Comparison of ENCODE assay signal across 13 cellular contexts in the genomic region with DNA sequence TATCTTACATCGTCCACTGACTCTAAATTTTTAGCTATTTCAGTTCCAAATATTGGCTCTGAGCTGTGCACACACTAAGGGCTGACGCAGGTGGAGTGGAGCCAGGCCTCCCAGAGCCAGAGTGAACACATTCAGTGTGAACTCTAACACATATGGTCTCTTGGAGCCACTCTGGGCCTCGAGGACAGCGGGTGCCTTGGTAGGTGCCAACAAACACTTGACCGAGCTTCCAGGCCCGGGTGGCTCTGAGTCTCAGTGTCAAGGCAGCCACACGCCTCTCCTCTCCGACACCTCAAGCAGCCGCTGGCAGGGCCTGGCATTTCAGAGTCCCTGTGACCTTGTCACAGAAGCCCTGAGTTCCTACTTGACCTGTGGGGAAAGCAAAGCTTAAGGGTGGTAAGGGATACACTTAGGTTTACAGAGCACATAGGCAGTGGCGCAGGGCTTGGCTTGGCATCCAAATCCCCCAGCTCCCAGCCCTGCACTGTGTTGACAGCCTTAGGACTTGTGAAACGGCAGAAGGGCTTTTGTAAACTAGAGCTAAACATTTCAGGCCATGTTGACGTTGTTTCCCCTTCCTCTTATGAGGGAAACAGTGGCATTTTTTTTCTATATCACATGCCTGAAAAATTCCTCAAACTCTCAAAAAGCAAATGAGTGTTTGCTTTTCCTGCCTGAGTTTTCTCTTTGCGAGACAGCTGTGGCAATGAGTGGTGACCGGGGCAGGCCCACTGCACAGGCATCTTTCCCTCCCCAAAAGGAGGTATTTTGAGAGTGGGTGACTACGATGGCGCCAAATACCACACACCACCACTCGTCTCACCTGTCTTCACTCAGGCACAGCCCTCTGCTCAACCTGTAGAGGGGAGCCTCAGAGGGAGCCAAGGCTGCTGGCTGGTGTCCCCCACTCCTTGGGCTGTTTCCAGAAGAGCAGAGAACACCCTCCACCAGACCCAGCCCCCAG.
A peak's percentile ranks its signal among the peaks of the same experiment; 100 is the strongest.
DNase-seq lines count a peak whose midpoint lies in the region; ATAC-seq, FAIRE-seq and TF ChIP-seq lines count a peak whose summit lies in the region.
"Had no signal": no experiment of that assay in that cellular context is flagged by ENCODE, and none has a peak within 500 bp of the region (broad histone marks: within the 10 kb centered on the region; RNA-seq: fewer than 3 reads in every experiment).

No MANE protein-coding gene starts in this region.

- no peak overlapping the region for H3K27ac Mint-ChIP-seq in activated naive CD8-positive, alpha-beta T cell treated with anti-CD3 and anti-CD28 coated beads, Interleukin-2, amount 10 ng/mL, durations not matched to agents 7 days and 5 days
- no peak overlapping the region for H3K27ac Mint-ChIP-seq in activated naive CD8-positive, alpha-beta T cell treated with anti-CD3 and anti-CD28 coated beads, Interleukin-2, amount 50 U/mL, for 24 hours

- no peak overlapping the region for H3K27ac ChIP-seq in smooth muscle cell (ENCODE audit: low read depth)

- H3K4me1 Mint-ChIP-seq in activated naive CD8-positive, alpha-beta T cell treated with anti-CD3 and anti-CD28 coated beads, Interleukin-2, amount 10 ng/mL, durations not matched to agents 7 days and 5 days, result peaks cover 3% of the 10 kb centered on the region
- peaks cover 11% of the 10 kb centered on the region for H3K4me1 Mint-ChIP-seq in activated naive CD8-positive, alpha-beta T cell treated with anti-CD3 and anti-CD28 coated beads, Interleukin-2, amount 50 U/mL, for 24 hours

- H3K79me2 ChIP-seq in smooth muscle cell (ENCODE audit: low read depth), result no peaks in the 10 kb centered on the region

- no peak for TF ChIP-seq POLR2A in GM12891 (IDR thresholded peaks at IDR 0.05; ENCODE audit: low read depth, low read length)

- H3K36me3 ChIP-seq in smooth muscle cell (ENCODE audit: low read depth), result no peaks in the 10 kb centered on the region

- WGBS in smooth muscle cell (ENCODE audit: low lambda C conversion rate), result 87% methylated on average over 17 of the region's 17 CpGs

- no peak overlapping the region for H2AFZ ChIP-seq in smooth muscle cell (ENCODE audit: low read depth)

- H3K4me3 ChIP-seq in smooth muscle cell, result no peak overlapping the region

- intact Hi-C loops in Right ventricle myocardium superior (cut with DNase I), result loop anchor here (10.0 kb wide), 1 partner anchor 59 kb away; a partner anchor contains a TSS

- no peaks in the 10 kb centered on the region for H4K20me1 ChIP-seq in smooth muscle cell (ENCODE audit: low read depth)

- no peaks in the 10 kb centered on the region for H3K36me3 Mint-ChIP-seq in activated naive CD8-positive, alpha-beta T cell treated with anti-CD3 and anti-CD28 coated beads, Interleukin-2, amount 10 ng/mL, durations not matched to agents 7 days and 5 days
- H3K36me3 Mint-ChIP-seq in activated naive CD8-positive, alpha-beta T cell treated with anti-CD3 and anti-CD28 coated beads, Interleukin-2, amount 50 U/mL, for 24 hours (ENCODE audit: low read depth), result no peaks in the 10 kb centered on the region

- H3K9me3 ChIP-seq in smooth muscle cell (replicated peaks; ENCODE audit: low read depth), result no peaks in the 10 kb centered on the region

- H3K9me3 Mint-ChIP-seq in activated naive CD8-positive, alpha-beta T cell treated with anti-CD3 and anti-CD28 coated beads, Interleukin-2, amount 10 ng/mL, durations not matched to agents 7 days and 5 days, result no peaks in the 10 kb centered on the region
- no peaks in the 10 kb centered on the region for H3K9me3 Mint-ChIP-seq in activated naive CD8-positive, alpha-beta T cell treated with anti-CD3 and anti-CD28 coated beads, Interleukin-2, amount 50 U/mL, for 24 hours

- H3F3A ChIP-seq in smooth muscle cell (ENCODE audit: low read depth), result no peaks in the 10 kb centered on the region

- H3K9ac ChIP-seq in smooth muscle cell (ENCODE audit: low read depth), result no peak overlapping the region

- DNase-seq in activated naive CD8-positive, alpha-beta T cell treated with anti-CD3 and anti-CD28 coated beads, Interleukin-2, amount 10 ng/mL, durations not matched to agents 7 days and 5 days, result peak; percentile 15
- no peak for DNase-seq in activated naive CD8-positive, alpha-beta T cell treated with anti-CD3 and anti-CD28 coated beads, Interleukin-2, amount 50 U/mL, for 24 hours
- DNase-seq in Right ventricle myocardium superior (peak; percentile 93), occipital lobe (lab: John Stamatoyannopoulos, UW) (peak; percentile 31), GM12891 (ENCODE audit: insufficient read length, low spot score) (no peak), NCI-H226 (no peak), smooth muscle cell (lab: John Stamatoyannopoulos, UW; ENCODE audit: unreplicated experiment) (no peak)
- DNase-seq: 8988T; activated CD4-positive, alpha-beta T cell treated with anti-CD3 and anti-CD28 coated beads for 1 hour; SHP77; stimulated activated CD4-positive, alpha-beta T cell treated with anti-CD3 and anti-CD28 coated beads, Interleukin-1b, Interleukin-23, amount 100 ng/mL, for 48 hours had no signal

- peaks cover 2% of the 10 kb centered on the region for H3K27me3 Mint-ChIP-seq in activated naive CD8-positive, alpha-beta T cell treated with anti-CD3 and anti-CD28 coated beads, Interleukin-2, amount 10 ng/mL, durations not matched to agents 7 days and 5 days
- no peaks in the 10 kb centered on the region for H3K27me3 Mint-ChIP-seq in activated naive CD8-positive, alpha-beta T cell treated with anti-CD3 and anti-CD28 coated beads, Interleukin-2, amount 50 U/mL, for 24 hours

- no peaks in the 10 kb centered on the region for H3K4me1 ChIP-seq in smooth muscle cell (ENCODE audit: low read depth)

- ATAC-seq in activated naive CD8-positive, alpha-beta T cell treated with anti-CD3 and anti-CD28 coated beads, Interleukin-2, amount 10 ng/mL, durations not matched to agents 7 days and 5 days (ENCODE audit: low read depth), result no peak
- no peak for ATAC-seq in activated naive CD8-positive, alpha-beta T cell treated with anti-CD3 and anti-CD28 coated beads, Interleukin-2, amount 50 U/mL, for 24 hours
- ATAC-seq in Right ventricle myocardium superior (ENCODE audit: poor library complexity) (peak; percentile 88), HG03520 (IDR thresholded peaks at IDR 0.05; ENCODE audit: unreplicated experiment) (no peak)

- H3K4me3 Mint-ChIP-seq in activated naive CD8-positive, alpha-beta T cell treated with anti-CD3 and anti-CD28 coated beads, Interleukin-2, amount 10 ng/mL, durations not matched to agents 7 days and 5 days, result no peak overlapping the region
- no peak overlapping the region for H3K4me3 Mint-ChIP-seq in activated naive CD8-positive, alpha-beta T cell treated with anti-CD3 and anti-CD28 coated beads, Interleukin-2, amount 50 U/mL, for 24 hours

- no peak for FAIRE-seq in GM12891 (lab: Jason Lieb, UNC)
- FAIRE-seq: colon had no signal

- TF ChIP-seq CTCF in smooth muscle cell (IDR thresholded peaks at IDR 0.05; ENCODE audit: borderline replicate concordance, insufficient read depth, poor library complexity, severe bottlenecking), result no peak

- no peak overlapping the region for H3K4me2 ChIP-seq in smooth muscle cell

- POLR2A ChIA-PET in activated naive CD8-positive, alpha-beta T cell treated with anti-CD3 and anti-CD28 coated beads, Interleukin-2, amount 10 ng/mL, durations not matched to agents 7 days and 5 days (lab: Charles Lee), result no interaction called here

- H3K27me3 ChIP-seq in smooth muscle cell (ENCODE audit: low read depth), result no peaks in the 10 kb centered on the region

TF ChIP-seq in GM12891, 5 proteins besides CTCF, POLR2A, EP300 and RAD21:
- TF ChIP-seq TAF1 (IDR thresholded peaks at IDR 0.05; ENCODE audit: low read depth, low read length) (no peak), POU2F2 (IDR thresholded peaks at IDR 0.05; ENCODE audit: low read depth, low read length) (no peak), POLR2AphosphoS5 (IDR thresholded peaks at IDR 0.05; ENCODE audit: low read depth, low read length) (no peak), PAX5 (IDR thresholded peaks at IDR 0.05; ENCODE audit: insufficient read depth, low read length, severe bottlenecking) (no peak), SPI1 (IDR thresholded peaks at IDR 0.05; ENCODE audit: low read depth, low read length) (no peak)

Comparison
In these comparisons a context has a peak if more than half of its experiments do, and no peak if none do; other contexts are left out.
1. DNase-seq: peak in activated naive CD8-positive, alpha-beta T cell treated with anti-CD3 and anti-CD28 coated beads, Interleukin-2, amount 10 ng/mL, durations not matched to agents 7 days and 5 days (single experiment), Right ventricle myocardium superior (single experiment) and occipital lobe (single experiment); none in activated naive CD8-positive, alpha-beta T cell treated with anti-CD3 and anti-CD28 coated beads, Interleukin-2, amount 50 U/mL, for 24 hours (single experiment), GM12891 (single experiment), NCI-H226 (single experiment) and smooth muscle cell (single experiment).